In the genomic region with DNA sequence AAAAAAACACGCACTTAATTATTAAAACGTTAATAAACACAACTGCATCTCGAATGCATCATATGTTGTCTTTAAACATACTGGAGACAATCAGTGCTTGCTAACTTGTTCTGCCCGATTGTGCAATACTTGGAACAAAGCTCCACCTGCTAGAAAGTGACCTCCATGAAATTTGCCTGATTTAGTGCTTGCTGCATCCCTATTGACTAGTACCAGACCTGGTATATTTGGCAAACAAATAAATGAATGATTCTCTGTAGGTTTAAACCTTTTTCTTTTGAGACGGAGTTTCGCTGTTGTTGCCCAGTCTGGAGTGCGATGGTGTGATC, we compare ENCODE assay signal across 23 cellular contexts. TPM values are rescaled to one million over a fixed set of nuclear protein-coding genes. Genes with fewer than 3 reads are reported as not detected.
DNase-seq lines count a peak whose midpoint lies in the region; ATAC-seq and TF ChIP-seq lines count a peak whose summit lies in the region.
"Had no signal": no experiment of that assay in that cellular context is flagged by ENCODE, and none has a peak within 500 bp of the region (broad histone marks: within the 10 kb centered on the region; RNA-seq: fewer than 3 reads in every experiment).

No MANE protein-coding gene starts in this region.

- peaks cover 4% of the 10 kb centered on the region for H3K36me3 Mint-ChIP-seq in endothelial cell (ENCODE audit: low read depth, unreplicated experiment)

- DNase-seq in DMS53 (lab: John Stamatoyannopoulos, UW) (peak; percentile 25), DMS53 treated with DMSO at 0.1 percent for 48 hours (lab: John Stamatoyannopoulos, UW; ENCODE audit: unreplicated experiment) (no peak), endothelial cell (ENCODE audit: low spot score) (no peak), left ventricle myocardium superior (no peak), psoas muscle (no peak), midbrain (lab: John Stamatoyannopoulos, UW) (no peak), anterior cingulate cortex (lab: John Stamatoyannopoulos, UW) (no peak), DMS153 treated with DMSO at 0.1 percent for 48 hours (lab: John Stamatoyannopoulos, UW; ENCODE audit: unreplicated experiment) (no peak)
- DNase-seq: activated CD4-positive, alpha-beta memory T cell treated with anti-CD3 and anti-CD28 coated beads, Interleukin-2, amount 10 ng/mL, durations not matched to agents 7 days and 5 days; activated CD4-positive, CD25-positive, alpha-beta regulatory T cell treated with anti-CD3 and anti-CD28 coated beads, Interleukin-2, amount 50 U/mL, for 72 hours; activated naive CD4-positive, alpha-beta T cell treated with anti-CD3 and anti-CD28 coated beads, Interleukin-2, amount 50 U/mL, for 16 hours; EL; endodermal cell; H9; mesenchymal stem cell; MG63; T-helper 1 cell had no signal

- no peaks in the 10 kb centered on the region for H3K27me3 ChIP-seq in psoas muscle (ENCODE audit: insufficient read depth in 3 of 3, low read length in 2 of 3)
- H3K27me3 ChIP-seq: MG63 had no signal

- no peaks in the 10 kb centered on the region for H3K27me3 Mint-ChIP-seq in endothelial cell (ENCODE audit: unreplicated experiment)
- H3K27me3 Mint-ChIP-seq: activated CD4-positive, alpha-beta memory T cell treated with anti-CD3 and anti-CD28 coated beads, Interleukin-2, amount 10 ng/mL, durations not matched to agents 7 days and 5 days; activated T-helper 17 cell treated with anti-CD3 and anti-CD28 coated beads, Interleukin-2, amount 50 U/mL, for 72 hours; central memory CD8-positive, alpha-beta T cell; dendritic cell treated with granulocyte-macrophage colony-stimulating factor and Interleukin-4, amounts not matched to agents 40 ng/mL and 50 ng/mL, for 4 days; stimulated activated naive CD8-positive, alpha-beta T cell treated with anti-CD3 and anti-CD28 coated beads, Interleukin-15, Interleukin-2, amounts not matched to agents 100 ng/mL and 50 ng/mL, for 24 hours had no signal

- TF ChIP-seq CTCF in endothelial cell (IDR thresholded peaks at IDR 0.05; ENCODE audit: unreplicated experiment) (no peak), psoas muscle (IDR thresholded peaks at IDR 0.05) (no peak)

- no peaks in the 10 kb centered on the region for H3K9me3 ChIP-seq in psoas muscle
- H3K9me3 ChIP-seq: MG63 had no signal

- H3K27ac Mint-ChIP-seq in endothelial cell (ENCODE audit: unreplicated experiment): peak overlapping the region; percentile 78
- H3K27ac Mint-ChIP-seq: activated CD4-positive, alpha-beta memory T cell treated with anti-CD3 and anti-CD28 coated beads, Interleukin-2, amount 10 ng/mL, durations not matched to agents 7 days and 5 days; activated T-helper 17 cell treated with anti-CD3 and anti-CD28 coated beads, Interleukin-2, amount 50 U/mL, for 72 hours; dendritic cell treated with granulocyte-macrophage colony-stimulating factor and Interleukin-4, amounts not matched to agents 40 ng/mL and 50 ng/mL, for 4 days; endodermal cell; stimulated activated naive CD8-positive, alpha-beta T cell treated with anti-CD3 and anti-CD28 coated beads, Interleukin-15, Interleukin-2, amounts not matched to agents 100 ng/mL and 50 ng/mL, for 24 hours had no signal

- H3K4me3 ChIP-seq in psoas muscle: no peak overlapping the region
- H3K4me3 ChIP-seq: MG63, skin epidermis had no signal

- H3K9me3 Mint-ChIP-seq in endothelial cell (ENCODE audit: unreplicated experiment): no peaks in the 10 kb centered on the region
- H3K9me3 Mint-ChIP-seq: activated CD4-positive, alpha-beta memory T cell treated with anti-CD3 and anti-CD28 coated beads, Interleukin-2, amount 10 ng/mL, durations not matched to agents 7 days and 5 days; activated T-helper 17 cell treated with anti-CD3 and anti-CD28 coated beads, Interleukin-2, amount 50 U/mL, for 72 hours; central memory CD8-positive, alpha-beta T cell; dendritic cell treated with granulocyte-macrophage colony-stimulating factor and Interleukin-4, amounts not matched to agents 40 ng/mL and 50 ng/mL, for 4 days; endodermal cell; H9; stimulated activated naive CD8-positive, alpha-beta T cell treated with anti-CD3 and anti-CD28 coated beads, Interleukin-15, Interleukin-2, amounts not matched to agents 100 ng/mL and 50 ng/mL, for 24 hours had no signal

- H3K36me3 ChIP-seq in psoas muscle (ENCODE audit: insufficient read depth in 1 of 2, low read depth in 1 of 2): no peaks in the 10 kb centered on the region

- peaks cover 73% of the 10 kb centered on the region for H3K4me1 ChIP-seq in psoas muscle

- no peak overlapping the region for H3K4me3 Mint-ChIP-seq in endothelial cell (ENCODE audit: unreplicated experiment)
- H3K4me3 Mint-ChIP-seq: activated CD4-positive, alpha-beta memory T cell treated with anti-CD3 and anti-CD28 coated beads, Interleukin-2, amount 10 ng/mL, durations not matched to agents 7 days and 5 days; activated T-helper 17 cell treated with anti-CD3 and anti-CD28 coated beads, Interleukin-2, amount 50 U/mL, for 72 hours; central memory CD8-positive, alpha-beta T cell; dendritic cell treated with granulocyte-macrophage colony-stimulating factor and Interleukin-4, amounts not matched to agents 40 ng/mL and 50 ng/mL, for 4 days; endodermal cell; H9; stimulated activated naive CD8-positive, alpha-beta T cell treated with anti-CD3 and anti-CD28 coated beads, Interleukin-15, Interleukin-2, amounts not matched to agents 100 ng/mL and 50 ng/mL, for 24 hours had no signal

- intact Hi-C loops in left ventricle myocardium superior (cut with micrococcal nuclease) (no loop called here), psoas muscle (cut with DNase I) (no loop called here)

- WGBS in psoas muscle, 3 donors: 55 to 61% (median 58%) methylated on average over 7 of the region's 7 CpGs

- ATAC-seq in left ventricle myocardium superior: peak; percentile 72
- ATAC-seq in psoas muscle: peak in 3 of 4 donors; percentile 61 to 82 (median 77)
- ATAC-seq: activated T-helper 17 cell treated with anti-CD3 and anti-CD28 coated beads, Interleukin-2, amount 50 U/mL, for 72 hours had no signal

- peak overlapping the region; percentile 54 for H3K27ac ChIP-seq in psoas muscle
- H3K27ac ChIP-seq: 22Rv1 had no signal

- H3K4me1 Mint-ChIP-seq in endothelial cell (ENCODE audit: unreplicated experiment): peaks cover 73% of the 10 kb centered on the region

RNA-seq across cellular contexts. Expression of gene BZW2, which starts 6.2 kb away (rescaled TPM):
- total RNA-seq in endothelial cell (ENCODE audit: unreplicated experiment) (141 TPM), left ventricle myocardium superior (377 TPM), psoas muscle (100 to 1,000 TPM; 133 to 163 (median 155) TPM)
- 100 to 1,000 TPM in 2 of 3 donors, 10 to 100 TPM in 1; 83.7 to 133 (median 101) TPM for polyA plus RNA-seq in psoas muscle

RNA-seq across cellular contexts. Expression of gene ANKMY2, which starts 6.7 kb away (rescaled TPM):
- 20.5 TPM for total RNA-seq in endothelial cell (ENCODE audit: unreplicated experiment)
- 24.6 TPM for total RNA-seq in left ventricle myocardium superior
- 10 to 100 TPM in 3 of 4 donors, 1 to 10 TPM in 1; 7.7 to 16.2 (median 11.3) TPM for total RNA-seq in psoas muscle
- 1 to 10 TPM; 4.5 to 9.9 (median 5.9) TPM for polyA plus RNA-seq in psoas muscle
